ENCODE assay signal across 24 cellular contexts in the genomic region with DNA sequence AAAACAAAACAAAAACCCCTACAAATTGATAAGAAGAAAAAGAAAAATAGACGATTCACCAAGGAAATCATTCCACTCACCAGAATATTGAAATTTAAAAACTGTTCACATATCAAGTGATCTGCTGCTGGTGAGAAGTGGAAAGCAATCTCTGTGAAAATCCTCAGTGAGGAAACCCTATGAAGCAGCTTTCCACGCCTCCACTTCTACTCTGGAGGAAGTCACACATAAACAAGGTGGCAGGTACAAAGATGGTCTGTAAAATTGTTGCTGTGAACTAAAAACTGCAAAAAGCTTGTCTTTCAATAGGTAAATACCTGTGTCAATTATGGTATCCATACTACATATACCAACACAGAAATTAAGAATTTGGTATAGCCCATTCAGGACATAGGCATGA.
"Had no signal": no experiment of that assay in that cellular context is flagged by ENCODE, and none has a peak within 500 bp of the region (broad histone marks: within the 10 kb centered on the region; RNA-seq: fewer than 3 reads in every experiment).

No MANE protein-coding gene starts in this region.

- ATAC-seq: activated naive CD8-positive, alpha-beta T cell treated with anti-CD3 and anti-CD28 coated beads, Interleukin-2, amount 50 U/mL, for 24 hours; HepG2; PC-3 had no signal

- H3K27me3 Mint-ChIP-seq: activated B cell treated with CpG ODN at 0.5 μM for 24 hours; activated CD4-positive, alpha-beta memory T cell treated with anti-CD3 and anti-CD28 coated beads for 36 hours; activated CD4-positive, alpha-beta T cell treated with anti-CD3 and anti-CD28 coated beads, Interleukin-2, amount 10 ng/mL, durations not matched to agents 24 days and 14 days; activated naive CD8-positive, alpha-beta T cell treated with anti-CD3 and anti-CD28 coated beads, Interleukin-2, amount 50 U/mL, for 24 hours; brain had no signal

- H3K4me1 Mint-ChIP-seq: brain had no signal

- DNase-seq: activated B cell treated with CpG ODN at 0.5 μM for 24 hours; activated CD4-positive, alpha-beta memory T cell treated with anti-CD3 and anti-CD28 coated beads for 36 hours; activated CD4-positive, alpha-beta T cell treated with anti-CD3 and anti-CD28 coated beads for 1 hour; activated CD4-positive, alpha-beta T cell treated with anti-CD3 and anti-CD28 coated beads, Interleukin-2, amount 10 ng/mL, durations not matched to agents 24 days and 14 days; activated CD8-positive, alpha-beta memory T cell treated with anti-CD3 and anti-CD28 coated beads, Interleukin-2, amount 50 U/mL, for 4 hours; activated naive CD4-positive, alpha-beta T cell treated with anti-CD3 and anti-CD28 coated beads, Interleukin-2, amount 50 U/mL, for 16 hours; activated naive CD8-positive, alpha-beta T cell treated with anti-CD3 and anti-CD28 coated beads, Interleukin-2, amount 50 U/mL, for 24 hours; amniotic stem cell; MG63; MV-4-11; NCI-H1092 treated with DMSO at 0.1 percent for 48 hours; NCI-H1417 treated with DMSO at 0.1 percent for 48 hours; NCI-H1694; NCI-H2029; NCI-H2107; NCI-H2171 treated with DMSO at 0.1 percent for 48 hours; NCI-H510A treated with DMSO at 0.1 percent for 48 hours; NCI-H69; PC-3; SHP77 treated with DMSO at 0.1 percent for 48 hours; T-helper 2 cell; T1000 had no signal

- H3K4me3 Mint-ChIP-seq: activated B cell treated with CpG ODN at 0.5 μM for 24 hours; activated CD4-positive, alpha-beta memory T cell treated with anti-CD3 and anti-CD28 coated beads for 36 hours; activated CD4-positive, alpha-beta T cell treated with anti-CD3 and anti-CD28 coated beads, Interleukin-2, amount 10 ng/mL, durations not matched to agents 24 days and 14 days; activated naive CD8-positive, alpha-beta T cell treated with anti-CD3 and anti-CD28 coated beads, Interleukin-2, amount 50 U/mL, for 24 hours; brain had no signal

- H3K27ac Mint-ChIP-seq: activated B cell treated with CpG ODN at 0.5 μM for 24 hours; activated CD4-positive, alpha-beta memory T cell treated with anti-CD3 and anti-CD28 coated beads for 36 hours; activated CD4-positive, alpha-beta T cell treated with anti-CD3 and anti-CD28 coated beads, Interleukin-2, amount 10 ng/mL, durations not matched to agents 24 days and 14 days; activated naive CD8-positive, alpha-beta T cell treated with anti-CD3 and anti-CD28 coated beads, Interleukin-2, amount 50 U/mL, for 24 hours; brain had no signal

- H3K9me3 Mint-ChIP-seq: activated B cell treated with CpG ODN at 0.5 μM for 24 hours; activated CD4-positive, alpha-beta memory T cell treated with anti-CD3 and anti-CD28 coated beads for 36 hours; activated naive CD8-positive, alpha-beta T cell treated with anti-CD3 and anti-CD28 coated beads, Interleukin-2, amount 50 U/mL, for 24 hours had no signal
